Comparison of ENCODE assay signal across 18 cellular contexts in genomic region chrX:24468245-24468644, GRCh38. TPM values are rescaled to one million over a fixed set of nuclear protein-coding genes. Genes with fewer than 3 reads are reported as not detected.
DNase-seq lines count a peak whose midpoint lies in the region; ATAC-seq and TF ChIP-seq lines count a peak whose summit lies in the region.
"Had no signal": no experiment of that assay in that cellular context is flagged by ENCODE, and none has a peak within 500 bp of the region (broad histone marks: within the 10 kb centered on the region; RNA-seq: fewer than 3 reads in every experiment).

No MANE protein-coding gene starts in this region.

- no peaks in the 10 kb centered on the region for H3K36me3 ChIP-seq in sigmoid colon
- H3K36me3 ChIP-seq: left lung, prostate gland, vagina had no signal

- no peaks in the 10 kb centered on the region for H3K9me3 ChIP-seq in sigmoid colon
- H3K9me3 ChIP-seq: Caco-2, left lung, prostate gland, vagina had no signal

- H3K9me3 Mint-ChIP-seq in activated T-cell treated with anti-CD3 and anti-CD28 coated beads, Interleukin-2, amount 50 U/mL, for 72 hours = no peaks in the 10 kb centered on the region
- no peaks in the 10 kb centered on the region for H3K9me3 Mint-ChIP-seq in brain
- H3K9me3 Mint-ChIP-seq: endodermal cell had no signal

- peaks cover 42% of the 10 kb centered on the region for H3K4me1 Mint-ChIP-seq in activated T-cell treated with anti-CD3 and anti-CD28 coated beads, Interleukin-2, amount 50 U/mL, for 72 hours (ENCODE audit: low read depth)
- H3K4me1 Mint-ChIP-seq in brain = peaks cover 68% of the 10 kb centered on the region

- intact Hi-C loops in sigmoid colon (cut with DNase I) = no loop called here

- no peak for ATAC-seq in activated T-cell treated with anti-CD3 and anti-CD28 coated beads, Interleukin-2, amount 50 U/mL, for 72 hours (replicated peaks in 1 of 2)
- no peak for ATAC-seq in HG02884 (IDR thresholded peaks at IDR 0.05; ENCODE audit: unreplicated experiment)
- no peak for ATAC-seq in HG02973 (IDR thresholded peaks at IDR 0.05; ENCODE audit: unreplicated experiment)
- ATAC-seq: K562, left lung had no signal

- no peak for DNase-seq in activated T-cell treated with anti-CD3 and anti-CD28 coated beads, Interleukin-2, amount 50 U/mL, for 72 hours
- DNase-seq in activated T-cell treated with anti-CD3 and anti-CD28 coated beads for 4 hours = no peak
- DNase-seq in NB4 (ENCODE audit: low read depth) = peak; percentile 20
- DNase-seq in sigmoid colon = no peak
- no peak for DNase-seq in globus pallidus (ENCODE audit: low spot score)
- DNase-seq: activated gamma-delta T cell treated with Interleukin-2 at 50 U/mL for 16 hours; Caco-2; endodermal cell; left lung; NCI-H1105 treated with DMSO at 0.1 percent for 48 hours; NCI-H774; stimulated activated CD4-positive, alpha-beta T cell treated with anti-CD3 and anti-CD28 coated beads, Interleukin-12 subunit alpha, Interleukin-12 subunit beta, amount 100 ng/mL, for 4 hours had no signal

- TF ChIP-seq POLR2A in NB4 (IDR thresholded peaks at IDR 0.05; ENCODE audit: extremely low read depth, insufficient read length) (no peak), sigmoid colon (IDR thresholded peaks at IDR 0.05) (no peak)

- H3K4me1 ChIP-seq in sigmoid colon = peaks cover 0 to 30% (median 0%) of the 10 kb centered on the region in 4 donors
- H3K4me1 ChIP-seq: Caco-2, prostate gland, vagina had no signal

- H3K27me3 Mint-ChIP-seq in activated T-cell treated with anti-CD3 and anti-CD28 coated beads, Interleukin-2, amount 50 U/mL, for 72 hours (ENCODE audit: low read depth) = no peaks in the 10 kb centered on the region
- peaks cover 10% of the 10 kb centered on the region for H3K27me3 Mint-ChIP-seq in brain

- no peaks in the 10 kb centered on the region for H3K36me3 Mint-ChIP-seq in activated T-cell treated with anti-CD3 and anti-CD28 coated beads, Interleukin-2, amount 50 U/mL, for 72 hours (ENCODE audit: insufficient read depth in 2 of 2)
- peaks cover 4% of the 10 kb centered on the region for H3K36me3 Mint-ChIP-seq in brain

- WGBS in sigmoid colon, 2 donors = 62 to 69% methylated on average over 1 of the region's 1 CpG

- H3K4me3 ChIP-seq in NB4 (ENCODE audit: low read depth, low read length) = no peak overlapping the region
- H3K4me3 ChIP-seq in sigmoid colon = no peak overlapping the region
- H3K4me3 ChIP-seq: K562, left lung, prostate gland, vagina had no signal

- peak overlapping the region; percentile 24 to 89 (median 64) for H3K27ac ChIP-seq in sigmoid colon
- H3K27ac ChIP-seq: left lung, prostate gland, vagina had no signal

- peak overlapping the region; percentile 31 to 83 for H3K4me3 Mint-ChIP-seq in activated T-cell treated with anti-CD3 and anti-CD28 coated beads, Interleukin-2, amount 50 U/mL, for 72 hours
- H3K4me3 Mint-ChIP-seq in brain = peak overlapping the region; percentile 16 to 87 (median 73)
- H3K4me3 Mint-ChIP-seq: endodermal cell had no signal

- no peaks in the 10 kb centered on the region for H3K27me3 ChIP-seq in sigmoid colon
- H3K27me3 ChIP-seq: left lung, vagina had no signal

- no peak for TF ChIP-seq EP300 in sigmoid colon (IDR thresholded peaks at IDR 0.05)

- peak overlapping the region; percentile 15 for H3K27ac Mint-ChIP-seq in activated T-cell treated with anti-CD3 and anti-CD28 coated beads, Interleukin-2, amount 50 U/mL, for 72 hours
- H3K27ac Mint-ChIP-seq in brain = peak overlapping the region in 3 of 5 experiments; percentile 32 to 72 (median 67)
- H3K27ac Mint-ChIP-seq: endodermal cell had no signal

- TF ChIP-seq CTCF in NB4 (IDR thresholded peaks at IDR 0.05; ENCODE audit: low read depth, low read length) (no peak), brain (conservative IDR thresholded peaks at IDR 0.05) (no peak), sigmoid colon (IDR thresholded peaks at IDR 0.05) (no peak)

RNA-seq across cellular contexts. Expression of gene PDK3, which starts 3.2 kb away (rescaled TPM):
- 10 to 100 TPM; 26.0 to 31.7 TPM for total RNA-seq in activated T-cell treated with anti-CD3 and anti-CD28 coated beads, Interleukin-2, amount 50 U/mL, for 72 hours
- 5.9 TPM for polyA plus RNA-seq in brain (ENCODE audit: insufficient read depth, low read depth, low replicate concordance)
- 10 to 100 TPM; 47.6 to 63.2 (median 59.0) TPM for total RNA-seq in sigmoid colon
- polyA plus RNA-seq in sigmoid colon = 10 to 100 TPM in 1 of 3 donors, 1 to 10 TPM in 2; 3.6 to 11.1 (median 9.7) TPM
